15 cellular contexts compared by ENCODE assay signal in the genomic region with DNA sequence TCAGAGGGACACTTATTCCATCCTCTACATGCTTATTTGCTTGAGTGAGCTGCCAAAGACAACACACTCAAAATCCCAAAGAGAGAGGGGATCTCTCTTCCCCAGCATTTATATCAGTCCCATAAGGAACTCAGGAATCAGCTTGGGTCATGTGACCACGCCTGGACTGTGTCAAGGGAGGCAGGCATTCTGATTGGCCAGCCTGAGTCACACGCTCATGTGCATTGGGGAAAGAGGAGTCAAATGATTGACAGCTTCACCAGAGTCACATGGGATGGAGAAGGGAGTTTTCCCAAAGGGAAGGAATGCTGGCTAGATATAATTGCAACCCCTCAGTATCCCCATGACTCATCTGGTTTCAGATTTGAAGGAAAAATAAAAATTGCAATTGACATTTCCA. TPM values are rescaled to one million over a fixed set of nuclear protein-coding genes. Genes with fewer than 3 reads are reported as not detected.
DNase-seq lines count a peak whose midpoint lies in the region; ATAC-seq, FAIRE-seq and TF ChIP-seq lines count a peak whose summit lies in the region.
"Had no signal": no experiment of that assay in that cellular context is flagged by ENCODE, and none has a peak within 500 bp of the region (broad histone marks: within the 10 kb centered on the region; RNA-seq: fewer than 3 reads in every experiment).

No MANE protein-coding gene starts in this region.

- no peaks in the 10 kb centered on the region for H3K4me1 ChIP-seq in mammary epithelial cell (ENCODE audit: insufficient read depth, low read length)
- no peaks in the 10 kb centered on the region for H3K4me1 ChIP-seq in neural progenitor cell
- no peaks in the 10 kb centered on the region for H3K4me1 ChIP-seq in mucosa of descending colon (ENCODE audit: low read depth)

- H3K9me3 ChIP-seq in mammary epithelial cell (replicated peaks; ENCODE audit: insufficient read depth, low read length) (no peaks in the 10 kb centered on the region), neural progenitor cell (ENCODE audit: low read depth) (no peaks in the 10 kb centered on the region), mucosa of descending colon (no peaks in the 10 kb centered on the region)

- no peak overlapping the region for H3K4me2 ChIP-seq in mammary epithelial cell (ENCODE audit: insufficient read depth, low read depth, low read length)
- no peak overlapping the region for H3K4me2 ChIP-seq in neural progenitor cell

- H3K36me3 Mint-ChIP-seq in neural progenitor cell: no peaks in the 10 kb centered on the region
- H3K36me3 Mint-ChIP-seq: CD4-positive, CD25-positive, alpha-beta regulatory T cell had no signal

- H3K27ac Mint-ChIP-seq in neural progenitor cell: no peak overlapping the region

- BruUV-seq in mammary epithelial cell (replicated peaks; lab: Mats Ljungman, UMichigan): no TSS peak

- no peaks in the 10 kb centered on the region for H4K20me1 ChIP-seq in mammary epithelial cell (ENCODE audit: insufficient read depth, low read length)
- no peaks in the 10 kb centered on the region for H4K20me1 ChIP-seq in neural progenitor cell (ENCODE audit: low read depth)

- TF ChIP-seq CTCF in mammary epithelial cell (conservative IDR thresholded peaks at IDR 0.05 in 1 of 2, IDR thresholded peaks at IDR 0.05 in 1 of 2; ENCODE audit: extremely low read depth in 1 of 2, insufficient read depth in 1 of 2, low read depth in 1 of 2, low read length in 2 of 2) (no peak), neural progenitor cell (IDR thresholded peaks at IDR 0.05) (no peak), D721Med (IDR thresholded peaks at IDR 0.05; ENCODE audit: insufficient read depth, missing control alignments) (no peak), mucosa of descending colon (IDR thresholded peaks at IDR 0.05) (no peak)

- no peaks in the 10 kb centered on the region for H3K27me3 Mint-ChIP-seq in neural progenitor cell (ENCODE audit: insufficient read depth, low read depth)

- H3F3A ChIP-seq in neural progenitor cell (ENCODE audit: low read depth): no peaks in the 10 kb centered on the region

- DNase-seq in Caki2 (ENCODE audit: low read depth) (peak; percentile 28), HTR-8/SVneo (ENCODE audit: insufficient read length, low spot score) (peak; percentile 75), mammary epithelial cell (peak; percentile 10), neural progenitor cell (ENCODE audit: low spot score) (no peak), D721Med (ENCODE audit: insufficient read length, low spot score) (no peak), mucosa of descending colon (no peak)
- DNase-seq in activated CD8-positive, alpha-beta memory T cell treated with anti-CD3 and anti-CD28 coated beads for 24 hours: no peak
- DNase-seq: activated CD4-positive, alpha-beta T cell treated with anti-CD3 and anti-CD28 coated beads for 1 hour; activated T-cell treated with anti-CD3 and anti-CD28 coated beads, Interleukin-2, amount 50 U/mL, for 48 hours; CD4-positive, CD25-positive, alpha-beta regulatory T cell; NCI-H82; posterior cingulate gyrus; stimulated activated CD4-positive, alpha-beta T cell treated with anti-CD3 and anti-CD28 coated beads, Interleukin-2, amount 100 ng/mL, for 48 hours; stimulated activated naive CD4-positive, alpha-beta T cell had no signal

- no peak overlapping the region for H3K4me3 Mint-ChIP-seq in neural progenitor cell
- H3K4me3 Mint-ChIP-seq: CD4-positive, CD25-positive, alpha-beta regulatory T cell had no signal

- intact Hi-C loops in mammary epithelial cell (cut with micrococcal nuclease) (no loop called here), mucosa of descending colon (cut with DNase I, micrococcal nuclease) (no loop called here)

- no peak overlapping the region for H3K4me3 ChIP-seq in mammary epithelial cell (replicated peaks in 1 of 3; ENCODE audit: insufficient read depth in 1 of 3, low read depth in 2 of 3, low read length in 3 of 3)
- no peak overlapping the region for H3K4me3 ChIP-seq in neural progenitor cell
- no peak overlapping the region for H3K4me3 ChIP-seq in mucosa of descending colon

- H3K27me3 ChIP-seq in mammary epithelial cell (ENCODE audit: insufficient read depth, low read length) (no peaks in the 10 kb centered on the region), neural progenitor cell (no peaks in the 10 kb centered on the region)

- H2AFZ ChIP-seq in mammary epithelial cell (ENCODE audit: low read depth, low read length) (no peak overlapping the region), neural progenitor cell (replicated peaks) (peak overlapping the region; percentile 12)

- H3K79me2 ChIP-seq in mammary epithelial cell (ENCODE audit: insufficient read depth, low read length) (no peaks in the 10 kb centered on the region), neural progenitor cell (ENCODE audit: low read depth) (no peaks in the 10 kb centered on the region)

- H3K27ac ChIP-seq in mammary epithelial cell (ENCODE audit: insufficient read depth, low read depth, low read length) (no peak overlapping the region), neural progenitor cell (no peak overlapping the region)

- H3K9ac ChIP-seq in mammary epithelial cell (ENCODE audit: insufficient read depth, low read length) (no peak overlapping the region), neural progenitor cell (no peak overlapping the region)

- H3K9me3 Mint-ChIP-seq in neural progenitor cell: no peaks in the 10 kb centered on the region
- H3K9me3 Mint-ChIP-seq: CD4-positive, CD25-positive, alpha-beta regulatory T cell had no signal

- WGBS in mammary epithelial cell (ENCODE audit: low coverage, missing lambda C conversion rate): 100% methylated on average over 2 of the region's 2 CpGs

- CTCF ChIA-PET in mammary epithelial cell (lab: Charles Lee; ENCODE audit: low non-redundant PET): no interaction called here

- H3K36me3 ChIP-seq in mammary epithelial cell (ENCODE audit: insufficient read depth, low read length) (no peaks in the 10 kb centered on the region), neural progenitor cell (no peaks in the 10 kb centered on the region), mucosa of descending colon (ENCODE audit: low read depth) (no peaks in the 10 kb centered on the region)

- ATAC-seq in HG03520 (IDR thresholded peaks at IDR 0.05; ENCODE audit: unreplicated experiment): no peak
- ATAC-seq in mucosa of descending colon: no peak

- peaks cover 6% of the 10 kb centered on the region for H3K4me1 Mint-ChIP-seq in neural progenitor cell
- H3K4me1 Mint-ChIP-seq: CD4-positive, CD25-positive, alpha-beta regulatory T cell had no signal

- in situ Hi-C loops in Caki2 (cut with HindIII; ENCODE audit: low pct_unique_long_range_greater_than_20kb, low sequenced_read_pairs): no loop called here
- in situ Hi-C loops in mammary epithelial cell (cut with MboI; ENCODE audit: low sequenced_read_pairs in 2 of 2): no loop called here

- FAIRE-seq in HTR-8/SVneo (lab: Jason Lieb, UNC) (peak; percentile 89), D721Med (lab: Jason Lieb, UNC) (no peak)

- dilution Hi-C loops in mammary epithelial cell (cut with HindIII; ENCODE audit: low sequenced_read_pairs): no loop called here

RNA-seq across cellular contexts. Expression of a gene that starts 49.0 kb away (rescaled TPM):
- 18.6 and 26.2 TPM in 2 replicates for total RNA-seq in Caki2 (2014; rRNA removed; shearing (Covaris generic); ENCODE audit: low replicate concordance)
- total RNA-seq in mammary epithelial cell (10 to 100 TPM; 23.3 to 24.0 TPM), neural progenitor cell (ENCODE audit: low replicate concordance) (28.4 and 47.1 TPM in 2 replicates), mucosa of descending colon (10 to 100 TPM; 14.7 to 18.6 (median 15.0) TPM)
- polyA plus RNA-seq in mammary epithelial cell: 10.8 TPM
- polyA minus RNA-seq in mammary epithelial cell: 2.7 TPM

RNA-seq across cellular contexts. Expression of a gene that starts 49.1 kb away (rescaled TPM):
- 17.2 and 35.7 TPM in 2 replicates for total RNA-seq in Caki2 (2014; rRNA removed; shearing (Covaris generic); ENCODE audit: low replicate concordance)
- total RNA-seq in mammary epithelial cell: 10 to 100 TPM; 33.3 to 42.3 TPM
- 21.6 TPM for polyA plus RNA-seq in mammary epithelial cell
- 16.7 TPM for polyA minus RNA-seq in mammary epithelial cell
- 61.2 and 110 TPM in 2 replicates for total RNA-seq in neural progenitor cell (ENCODE audit: low replicate concordance)
- 10 to 100 TPM; 27.7 to 35.8 (median 34.3) TPM for total RNA-seq in mucosa of descending colon

Comparison
In these comparisons a context has a peak if more than half of its experiments do, and no peak if none do; other contexts are left out.
1. DNase-seq: peak in Caki2 (single experiment), HTR-8/SVneo (single experiment) and mammary epithelial cell (single experiment); none in neural progenitor cell (single experiment), D721Med (single experiment), mucosa of descending colon (0 of 3) and activated CD8-positive, alpha-beta memory T cell treated with anti-CD3 and anti-CD28 coated beads for 24 hours (single experiment).